19 cellular contexts compared by ENCODE assay signal in the genomic region with DNA sequence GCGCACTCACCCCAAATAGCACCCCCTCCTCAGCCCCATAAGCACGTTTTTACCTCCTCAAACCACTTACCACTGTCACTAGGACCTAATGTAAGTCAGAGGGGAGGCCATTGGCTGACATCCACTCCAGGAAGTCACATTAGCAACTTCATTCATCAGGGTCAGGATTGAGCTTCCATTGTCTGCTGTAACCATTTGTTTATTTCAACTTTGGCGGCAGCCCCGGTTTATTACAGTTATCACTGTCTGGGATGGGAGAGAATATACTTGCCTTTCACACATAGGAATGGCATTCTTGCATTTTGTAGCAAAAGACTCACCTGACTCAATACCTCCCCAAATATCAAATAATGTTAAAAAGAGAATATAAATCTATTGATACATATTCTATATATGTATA. TPM values are rescaled to one million over a fixed set of nuclear protein-coding genes. Genes with fewer than 3 reads are reported as not detected.
DNase-seq lines count a peak whose midpoint lies in the region; ATAC-seq, FAIRE-seq and TF ChIP-seq lines count a peak whose summit lies in the region.
"Had no signal": no experiment of that assay in that cellular context is flagged by ENCODE, and none has a peak within 500 bp of the region (broad histone marks: within the 10 kb centered on the region; RNA-seq: fewer than 3 reads in every experiment).

No MANE protein-coding gene starts in this region.

- TF ChIP-seq POLR2A in erythroblast (IDR thresholded peaks at IDR 0.05; ENCODE audit: low read length), result no peak

- no peak for TF ChIP-seq CTCF in keratinocyte (optimal IDR thresholded peaks at IDR 0.05 in 1 of 3, IDR thresholded peaks at IDR 0.05 in 1 of 3, conservative IDR thresholded peaks at IDR 0.05 in 1 of 3; ENCODE audit: extremely low read depth in 1 of 3, insufficient read depth in 2 of 3, low read length in 3 of 3)

- FAIRE-seq in keratinocyte (lab: Jason Lieb, UNC), result no peak
- FAIRE-seq: H54, HepG2 had no signal

- H3K9ac ChIP-seq in keratinocyte (ENCODE audit: control insufficient read depth, extremely low read depth, insufficient read depth, low read length), result no peak overlapping the region
- H3K9ac ChIP-seq: KMS-11 had no signal

- H2AFZ ChIP-seq in keratinocyte (ENCODE audit: control insufficient read depth, low read length), result no peak overlapping the region

- dilution Hi-C loops in keratinocyte (cut with MboI; ENCODE audit: extremely low pct_ligation_motif_present, low sequenced_read_pairs), result loop anchor here (25.0 kb wide), 1 partner anchor 163 kb away; no protein-coding TSS in a partner anchor

- peak overlapping the region; percentile 24 for H3K27ac ChIP-seq in keratinocyte (ENCODE audit: control insufficient read depth, insufficient read depth, low read length)
- H3K27ac ChIP-seq: KMS-11 had no signal

- no peaks in the 10 kb centered on the region for H3K36me3 ChIP-seq in keratinocyte (ENCODE audit: control insufficient read depth in 2 of 2, extremely low read depth in 1 of 2, insufficient read depth in 2 of 2, low read length in 2 of 2)

- no peaks in the 10 kb centered on the region for H3K9me3 ChIP-seq in keratinocyte (ENCODE audit: control insufficient read depth, low read depth, low read length)

- no peaks in the 10 kb centered on the region for H3K79me2 ChIP-seq in keratinocyte (ENCODE audit: control insufficient read depth, insufficient read depth, low read length)

- ATAC-seq in GM19395 (IDR thresholded peaks at IDR 0.05; ENCODE audit: unreplicated experiment) (no peak), HG03135 (IDR thresholded peaks at IDR 0.05; ENCODE audit: unreplicated experiment) (no peak)
- ATAC-seq: HepG2 had no signal

- H3K27me3 ChIP-seq in keratinocyte (ENCODE audit: control insufficient read depth, extremely low read depth, insufficient read depth, low read length), result no peaks in the 10 kb centered on the region

- peak; percentile 35 for DNase-seq in ELR (ENCODE audit: low read depth)
- DNase-seq in NCI-H1105 treated with DMSO at 0.1 percent for 48 hours (lab: John Stamatoyannopoulos, UW), result peak; percentile 78
- DNase-seq in dermis microvascular lymphatic vessel endothelial cell (ENCODE audit: low read depth in 2 of 2), result peak; percentile 54 to 81
- DNase-seq in keratinocyte (ENCODE audit: low read depth, low spot score), result no peak
- no peak for DNase-seq in NCI-H2171 treated with DMSO at 0.1 percent for 48 hours (lab: John Stamatoyannopoulos, UW)
- DNase-seq in erythroblast (lab: John Stamatoyannopoulos, UW), result no peak
- DNase-seq: ACHN; Calu3; CD4-positive, alpha-beta T cell; DMS79 treated with DMSO at 0.1 percent for 48 hours; NCI-H1694 treated with DMSO at 0.1 percent for 48 hours; NCI-H446 treated with DMSO at 0.1 percent for 48 hours; NCI-H82; SIG-M5 had no signal

- H3K4me3 ChIP-seq in keratinocyte (ENCODE audit: control insufficient read depth in 2 of 3, extremely low read depth in 1 of 3, insufficient read depth in 2 of 3, low read depth in 1 of 3, low read length in 3 of 3), result no peak overlapping the region

- H3K9me1 ChIP-seq in keratinocyte (ENCODE audit: control insufficient read depth, extremely low read depth, insufficient read depth, low read length), result no peaks in the 10 kb centered on the region

- peaks cover 32% of the 10 kb centered on the region for H3K4me1 ChIP-seq in keratinocyte (ENCODE audit: control insufficient read depth, extremely low read depth, insufficient read depth, low read length)

- peak overlapping the region; percentile 52 for H3K4me2 ChIP-seq in keratinocyte (ENCODE audit: control insufficient read depth, extremely low read depth, insufficient read depth, low read depth, low read length)
- H3K4me2 ChIP-seq: KMS-11 had no signal

- no peaks in the 10 kb centered on the region for H4K20me1 ChIP-seq in keratinocyte (ENCODE audit: control insufficient read depth, extremely low read depth, insufficient read depth, low read length)

RNA-seq across cellular contexts. Expression of a gene that starts 38.3 kb away (rescaled TPM):
- 2.7 and 8.0 TPM in 2 replicates for total RNA-seq in dermis microvascular lymphatic vessel endothelial cell
- 0.70 to 3.9 TPM (median 1.7 TPM) in 3 replicates for polyA plus RNA-seq in keratinocyte
- 12.1 TPM for polyA plus RNA-seq in keratinocyte (2011; ENCODE audit: low read depth)
- polyA plus RNA-seq in keratinocyte (2011; cell fraction: cytosol; rRNA removed), result 2.1 and 2.4 TPM in 2 replicates
- polyA plus RNA-seq in keratinocyte (2011; cell fraction: nucleus; rRNA removed), result 6.7 and 7.5 TPM in 2 replicates
- 1.3 and 16.8 TPM in 2 replicates for polyA plus RNA-seq in keratinocyte (2012; ENCODE audit: low replicate concordance)
- polyA minus RNA-seq in keratinocyte, result 0.85 to 3.0 TPM (median 1.5 TPM) in 3 replicates
- 4.0 TPM for polyA minus RNA-seq in keratinocyte (2011; cell fraction: cytosol; rRNA and poly(A)+ RNA removed)
- polyA minus RNA-seq in keratinocyte (2011; cell fraction: nucleus; rRNA and poly(A)+ RNA removed), result 6.1 and 6.8 TPM in 2 replicates

Comparison
In these comparisons a context has a peak if more than half of its experiments do, and no peak if none do; other contexts are left out.
1. DNase-seq: peak in ELR (single experiment), NCI-H1105 treated with DMSO at 0.1 percent for 48 hours (single experiment) and dermis microvascular lymphatic vessel endothelial cell (2 of 2); none in keratinocyte (single experiment), NCI-H2171 treated with DMSO at 0.1 percent for 48 hours (single experiment) and erythroblast (0 of 2).